In the genomic region with DNA sequence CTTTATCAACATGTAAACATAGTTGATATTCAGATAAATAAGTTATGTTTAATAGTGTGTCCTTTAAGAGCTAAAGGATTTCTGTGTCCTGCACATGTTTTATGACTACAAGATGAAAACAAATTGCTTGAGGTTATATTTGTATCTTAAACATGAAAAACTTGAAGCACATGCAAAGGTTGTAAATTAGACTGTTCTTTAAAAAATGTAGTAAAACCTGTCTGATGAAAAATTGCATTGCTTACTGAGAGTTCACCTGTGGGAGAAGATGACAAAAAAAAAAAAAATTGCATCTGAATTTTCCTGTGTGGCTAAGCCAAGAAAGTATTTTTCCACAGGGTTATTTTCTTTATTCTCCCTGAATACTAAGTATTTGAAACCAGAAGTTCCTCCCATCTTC, we compare ENCODE assay signal across 19 cellular contexts.
"Had no signal": no experiment of that assay in that cellular context is flagged by ENCODE, and none has a peak within 500 bp of the region (broad histone marks: within the 10 kb centered on the region; RNA-seq: fewer than 3 reads in every experiment).

No MANE protein-coding gene starts in this region.

- H3K27me3 ChIP-seq: colonic mucosa, hepatocyte, neutrophil, right atrium auricular region, sigmoid colon, upper lobe of right lung, vagina had no signal

- H3K4me3 ChIP-seq: colonic mucosa, hepatocyte, right atrium auricular region, sigmoid colon, skin epidermis, upper lobe of right lung, vagina had no signal

- ATAC-seq: left colon; naive thymus-derived CD4-positive, alpha-beta T cell; upper lobe of right lung had no signal

- FAIRE-seq: endothelial cell of umbilical vein had no signal

- DNase-seq: colonic mucosa; dermis blood vessel endothelial cell; endodermal cell; foreskin melanocyte; head of caudate nucleus; left colon; mesendoderm; naive thymus-derived CD4-positive, alpha-beta T cell; sigmoid colon; stimulated activated CD4-positive, alpha-beta T cell treated with anti-CD3 and anti-CD28 coated beads, Interleukin-12 subunit alpha, Interleukin-12 subunit beta, amount 100 ng/mL, for 4 hours; stimulated activated CD4-positive, alpha-beta T cell treated with anti-CD3 and anti-CD28 coated beads, Interleukin-2, amount 100 ng/mL, for 48 hours; stimulated activated naive CD4-positive, alpha-beta T cell treated with Interleukin-2 at 50 U/mL for 16 hours; upper lobe of right lung had no signal

- H3K36me3 ChIP-seq: colonic mucosa, neutrophil, right atrium auricular region, upper lobe of right lung, vagina had no signal
